ENCODE assay signal across 24 cellular contexts in genomic region chr5:142808778-142809606, GRCh38. TPM values are rescaled to one million over a fixed set of nuclear protein-coding genes. Genes with fewer than 3 reads are reported as not detected.
A peak's percentile ranks its signal among the peaks of the same experiment; 100 is the strongest.
DNase-seq lines count a peak whose midpoint lies in the region; ATAC-seq and TF ChIP-seq lines count a peak whose summit lies in the region.
"Had no signal": no experiment of that assay in that cellular context is flagged by ENCODE, and none has a peak within 500 bp of the region (broad histone marks: within the 10 kb centered on the region; RNA-seq: fewer than 3 reads in every experiment).

No MANE protein-coding gene starts in this region.

- H3K27ac Mint-ChIP-seq in mesothelial cell of epicardium, result peak overlapping the region; percentile 80
- H3K27ac Mint-ChIP-seq: activated CD4-positive, alpha-beta memory T cell treated with anti-CD3 and anti-CD28 coated beads for 36 hours; activated naive CD8-positive, alpha-beta T cell treated with anti-CD3 and anti-CD28 coated beads for 36 hours; activated T-cell treated with anti-CD3 and anti-CD28 coated beads, Interleukin-2, amount 50 U/mL, for 24 hours had no signal

- H3K27ac ChIP-seq in SK-N-MC (peak overlapping the region; percentile 44; the same call in 1 of the 2 replicates), gastroesophageal sphincter (no peak overlapping the region)
- H3K27ac ChIP-seq: psoas muscle had no signal

- TF ChIP-seq POLR2A in gastroesophageal sphincter (IDR thresholded peaks at IDR 0.05), result no peak

- H3K4me3 Mint-ChIP-seq in mesothelial cell of epicardium, result no peak overlapping the region
- H3K4me3 Mint-ChIP-seq: activated CD4-positive, alpha-beta memory T cell treated with anti-CD3 and anti-CD28 coated beads for 36 hours; activated naive CD8-positive, alpha-beta T cell treated with anti-CD3 and anti-CD28 coated beads for 36 hours; activated T-cell treated with anti-CD3 and anti-CD28 coated beads, Interleukin-2, amount 50 U/mL, for 24 hours; CD4-positive, alpha-beta memory T cell; naive thymus-derived CD4-positive, alpha-beta T cell had no signal

- no peak overlapping the region for H3K4me3 ChIP-seq in SK-N-MC
- H3K4me3 ChIP-seq in gastroesophageal sphincter, result no peak overlapping the region
- H3K4me3 ChIP-seq: dorsolateral prefrontal cortex, lung, psoas muscle, tibial nerve had no signal

- peaks cover 44% of the 10 kb centered on the region for H3K4me1 Mint-ChIP-seq in mesothelial cell of epicardium

- WGBS in gastroesophageal sphincter (ENCODE audit: low coverage in 1 of 2), 2 donors, result 82 to 90% methylated on average over 2 to 5 of the region's 5 CpGs

- H3K9me3 Mint-ChIP-seq in mesothelial cell of epicardium, result peaks cover 4% of the 10 kb centered on the region
- H3K9me3 Mint-ChIP-seq: activated CD4-positive, alpha-beta memory T cell treated with anti-CD3 and anti-CD28 coated beads for 36 hours; activated naive CD8-positive, alpha-beta T cell treated with anti-CD3 and anti-CD28 coated beads for 36 hours; activated T-cell treated with anti-CD3 and anti-CD28 coated beads, Interleukin-2, amount 50 U/mL, for 24 hours; CD4-positive, alpha-beta memory T cell; naive thymus-derived CD4-positive, alpha-beta T cell had no signal

- H3K4me1 ChIP-seq in gastroesophageal sphincter, result peaks cover 0 to 63% (median 7%) of the 10 kb centered on the region in 3 donors

- H3K9me3 ChIP-seq in SK-N-MC (ENCODE audit: low read depth, low read length) (no peaks in the 10 kb centered on the region), gastroesophageal sphincter (no peaks in the 10 kb centered on the region)
- H3K9me3 ChIP-seq: psoas muscle, tibial nerve had no signal

- H3K36me3 Mint-ChIP-seq in mesothelial cell of epicardium, result no peaks in the 10 kb centered on the region
- H3K36me3 Mint-ChIP-seq: activated CD4-positive, alpha-beta memory T cell treated with anti-CD3 and anti-CD28 coated beads for 36 hours; brain had no signal

- no peak for ATAC-seq in gastroesophageal sphincter
- no peak for ATAC-seq in HG02981 (IDR thresholded peaks at IDR 0.05; ENCODE audit: unreplicated experiment)
- ATAC-seq: naive thymus-derived CD4-positive, alpha-beta T cell; PC-3; psoas muscle had no signal

- no peaks in the 10 kb centered on the region for H3K27me3 Mint-ChIP-seq in mesothelial cell of epicardium (ENCODE audit: low read depth)
- H3K27me3 Mint-ChIP-seq: activated CD4-positive, alpha-beta memory T cell treated with anti-CD3 and anti-CD28 coated beads for 36 hours; activated naive CD8-positive, alpha-beta T cell treated with anti-CD3 and anti-CD28 coated beads for 36 hours; activated T-cell treated with anti-CD3 and anti-CD28 coated beads, Interleukin-2, amount 50 U/mL, for 24 hours; brain; CD4-positive, alpha-beta memory T cell; naive thymus-derived CD4-positive, alpha-beta T cell had no signal

- H3K27me3 ChIP-seq in gastroesophageal sphincter, result no peaks in the 10 kb centered on the region
- H3K27me3 ChIP-seq: dorsolateral prefrontal cortex, tibial nerve had no signal

- TF ChIP-seq EP300 in gastroesophageal sphincter (IDR thresholded peaks at IDR 0.05), result no peak

- TF ChIP-seq CTCF in mesothelial cell of epicardium (IDR thresholded peaks at IDR 0.05; ENCODE audit: unreplicated experiment) (no peak), gastroesophageal sphincter (IDR thresholded peaks at IDR 0.05) (no peak)

- H3K36me3 ChIP-seq in SK-N-MC (ENCODE audit: insufficient read depth, low read length) (no peaks in the 10 kb centered on the region), gastroesophageal sphincter (no peaks in the 10 kb centered on the region)
- H3K36me3 ChIP-seq: tibial nerve had no signal

- DNase-seq in NCI-H1105 treated with DMSO at 0.1 percent for 48 hours (lab: John Stamatoyannopoulos, UW) (peak; percentile 19), NCI-H1105 (lab: John Stamatoyannopoulos, UW) (no peak), DMS 273 treated with DMSO at 0.1 percent for 48 hours (lab: John Stamatoyannopoulos, UW) (peak; percentile 56), SK-N-MC (ENCODE audit: low read depth, low spot score) (no peak), mesothelial cell of epicardium (ENCODE audit: low spot score in 2 of 2, unreplicated experiment in 2 of 2) (no peak), cerebellar cortex (ENCODE audit: low spot score) (no peak)
- DNase-seq: 8988T; activated CD4-positive, alpha-beta memory T cell treated with anti-CD3 and anti-CD28 coated beads for 36 hours; activated naive CD8-positive, alpha-beta T cell treated with anti-CD3 and anti-CD28 coated beads for 36 hours; activated T-cell treated with anti-CD3 and anti-CD28 coated beads, Interleukin-2, amount 50 U/mL, for 24 hours; CD4-positive, alpha-beta memory T cell; dorsolateral prefrontal cortex; H7; naive thymus-derived CD4-positive, alpha-beta T cell; NCI-H1436 treated with DMSO at 0.1 percent for 48 hours; NCI-H446; PC-3; psoas muscle; stimulated activated naive CD4-positive, alpha-beta T cell treated with Interleukin-2 at 50 U/mL for 16 hours had no signal

- H3K9ac ChIP-seq in SK-N-MC (ENCODE audit: insufficient read length), result no peak overlapping the region

RNA-seq across cellular contexts. Expression of gene ARHGAP26, which starts 38.8 kb away (rescaled TPM):
- total RNA-seq in mesothelial cell of epicardium, result 8.9 to 9.6 TPM (median 9.4 TPM) in 3 replicates
- 10 to 100 TPM; 15.2 to 41.7 (median 31.7) TPM for total RNA-seq in gastroesophageal sphincter

Comparison
In these comparisons a context has a peak if more than half of its experiments do, and no peak if none do; other contexts are left out.
1. DNase-seq: peak in NCI-H1105 treated with DMSO at 0.1 percent for 48 hours (single experiment) and DMS 273 treated with DMSO at 0.1 percent for 48 hours (single experiment); none in NCI-H1105 (single experiment), SK-N-MC (single experiment), mesothelial cell of epicardium (0 of 2) and cerebellar cortex (single experiment).